Comparison of ENCODE assay signal across 14 cellular contexts in the genomic region with DNA sequence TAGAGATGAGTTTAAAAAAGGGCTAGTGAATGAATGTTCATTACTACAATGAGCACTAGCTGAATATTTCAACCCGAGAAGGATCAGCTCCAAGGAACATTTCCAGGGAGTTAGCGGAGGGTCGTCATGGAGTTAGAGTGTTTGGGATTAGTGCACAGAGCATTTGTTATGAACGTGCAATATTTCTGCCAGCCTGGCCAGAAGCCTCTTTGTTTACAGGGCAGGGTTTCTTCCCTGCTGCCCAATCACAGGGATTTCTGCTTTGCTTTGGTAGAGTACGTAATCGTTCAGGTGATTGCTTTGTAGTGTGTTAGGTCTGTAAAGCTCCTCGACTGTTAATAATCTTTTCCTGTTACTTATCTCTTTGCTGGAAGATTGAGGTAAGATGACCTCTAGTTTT. TPM values are rescaled to one million over a fixed set of nuclear protein-coding genes. Genes with fewer than 3 reads are reported as not detected.
A peak's percentile ranks its signal among the peaks of the same experiment; 100 is the strongest.
DNase-seq lines count a peak whose midpoint lies in the region; ATAC-seq and TF ChIP-seq lines count a peak whose summit lies in the region.
"Had no signal": no experiment of that assay in that cellular context is flagged by ENCODE, and none has a peak within 500 bp of the region (broad histone marks: within the 10 kb centered on the region; RNA-seq: fewer than 3 reads in every experiment).

No MANE protein-coding gene starts in this region.

- H3K27me3 ChIP-seq in endodermal cell (ENCODE audit: control insufficient read depth, insufficient read depth, low read length, poor library complexity, severe bottlenecking) (no peaks in the 10 kb centered on the region), foreskin keratinocyte (peaks cover 8% of the 10 kb centered on the region)

- peak; percentile 87 for ATAC-seq in mucosa of descending colon
- no peak for ATAC-seq in foreskin keratinocyte
- ATAC-seq in activated T-cell treated with anti-CD3 and anti-CD28 coated beads, Interleukin-2, amount 50 U/mL, for 4 hours: no peak
- ATAC-seq in GM19328 (IDR thresholded peaks at IDR 0.05; ENCODE audit: unreplicated experiment): no peak

- H3K36me3 ChIP-seq in endodermal cell (ENCODE audit: control insufficient read depth, insufficient read depth, low read length): peaks cover 27% of the 10 kb centered on the region
- no peaks in the 10 kb centered on the region for H3K36me3 ChIP-seq in mucosa of descending colon (ENCODE audit: low read depth)

- H3K9me3 Mint-ChIP-seq in endodermal cell: no peaks in the 10 kb centered on the region
- H3K9me3 Mint-ChIP-seq in activated T-cell treated with anti-CD3 and anti-CD28 coated beads, Interleukin-2, amount 50 U/mL, for 4 hours: no peaks in the 10 kb centered on the region
- H3K9me3 Mint-ChIP-seq: activated T-helper 2 cell treated with anti-CD3 and anti-CD28 coated beads, Interferon-gamma antibody, Interleukin-2, Interleukin-4, amounts not matched to agents 10 μg/mL and 5 μg/mL and 100 μg/mL, durations not matched to agents 14 hours and 24 hours and 36 hours had no signal

- peaks cover 86% of the 10 kb centered on the region for H3K4me1 Mint-ChIP-seq in endodermal cell
- peaks cover 3% of the 10 kb centered on the region for H3K4me1 Mint-ChIP-seq in activated T-cell treated with anti-CD3 and anti-CD28 coated beads, Interleukin-2, amount 50 U/mL, for 4 hours (ENCODE audit: low read depth)

- H3K27ac Mint-ChIP-seq in endodermal cell: peak overlapping the region; percentile 93
- H3K27ac Mint-ChIP-seq: activated T-helper 2 cell treated with anti-CD3 and anti-CD28 coated beads, Interferon-gamma antibody, Interleukin-2, Interleukin-4, amounts not matched to agents 10 μg/mL and 5 μg/mL and 100 μg/mL, durations not matched to agents 14 hours and 24 hours and 36 hours had no signal

- H3K9me3 ChIP-seq in endodermal cell (ENCODE audit: control insufficient read depth, low read length) (no peaks in the 10 kb centered on the region), mucosa of descending colon (no peaks in the 10 kb centered on the region)

- H3K4me3 ChIP-seq in endodermal cell (ENCODE audit: low read length) (peak overlapping the region; percentile 74), mucosa of descending colon (no peak overlapping the region)

- H3K27ac ChIP-seq in endodermal cell (ENCODE audit: low read depth, low read length): no peak overlapping the region
- H3K27ac ChIP-seq in foreskin keratinocyte: no peak overlapping the region
- H3K27ac ChIP-seq: KMS-11, RWPE1 had no signal

- 73 to 78% methylated on average over 6 to 7 of the region's 7 CpGs for WGBS in endodermal cell (ENCODE audit: insufficient coverage in 1 of 2, insufficient read length in 1 of 2), 2 experiments

- no peak for TF ChIP-seq CTCF in endodermal cell (conservative IDR thresholded peaks at IDR 0.05)
- no peak for TF ChIP-seq CTCF in mucosa of descending colon (IDR thresholded peaks at IDR 0.05)
- no peak for TF ChIP-seq CTCF in foreskin keratinocyte (conservative IDR thresholded peaks at IDR 0.05)

- intact Hi-C loops in mucosa of descending colon (cut with DNase I, micrococcal nuclease): no loop called here

- peaks cover 26% of the 10 kb centered on the region for H3K36me3 Mint-ChIP-seq in endodermal cell (ENCODE audit: low read depth)
- H3K36me3 Mint-ChIP-seq in activated T-cell treated with anti-CD3 and anti-CD28 coated beads, Interleukin-2, amount 50 U/mL, for 4 hours (ENCODE audit: insufficient read depth): no peaks in the 10 kb centered on the region

- no peaks in the 10 kb centered on the region for H3K27me3 Mint-ChIP-seq in endodermal cell (ENCODE audit: insufficient read depth)
- peaks cover 23% of the 10 kb centered on the region for H3K27me3 Mint-ChIP-seq in activated T-cell treated with anti-CD3 and anti-CD28 coated beads, Interleukin-2, amount 50 U/mL, for 4 hours (ENCODE audit: low read depth)

- H3K4me1 ChIP-seq in endodermal cell (ENCODE audit: control insufficient read depth, insufficient read depth, low read length) (peaks cover 49% of the 10 kb centered on the region), mucosa of descending colon (ENCODE audit: low read depth) (peaks cover 3% of the 10 kb centered on the region), foreskin keratinocyte (no peaks in the 10 kb centered on the region)

- H3K9ac ChIP-seq in endodermal cell (ENCODE audit: extremely low read depth, low read length, poor library complexity, severe bottlenecking): peak overlapping the region; percentile 24
- H3K9ac ChIP-seq: KMS-11 had no signal

- DNase-seq in D341Med (ENCODE audit: low spot score): peak; percentile 62
- peak; percentile 41 for DNase-seq in NCI-H510A (lab: John Stamatoyannopoulos, UW)
- DNase-seq in endodermal cell: peak; percentile 44
- DNase-seq in mucosa of descending colon: peak in 1 of 3 donors; percentile 31
- no peak for DNase-seq in activated CD4-positive, alpha-beta T cell treated with anti-CD3 and anti-CD28 coated beads, Interleukin-2, amount 50 U/mL, for 4 hours
- DNase-seq in foreskin keratinocyte: no peak
- DNase-seq in activated T-cell treated with anti-CD3 and anti-CD28 coated beads, Interleukin-2, amount 50 U/mL, for 4 hours: no peak
- DNase-seq: NCI-H1694 treated with DMSO at 0.1 percent for 48 hours, nucleus accumbens had no signal

- peak overlapping the region; percentile 13 for H3K4me3 Mint-ChIP-seq in endodermal cell
- no peak overlapping the region for H3K4me3 Mint-ChIP-seq in activated T-cell treated with anti-CD3 and anti-CD28 coated beads, Interleukin-2, amount 50 U/mL, for 4 hours

RNA-seq across cellular contexts. Expression of a gene that starts 5.9 kb away (rescaled TPM):
- 10 to 100 TPM; 82.6 to 98.0 TPM for total RNA-seq in endodermal cell
- polyA plus RNA-seq in endodermal cell (2013, experiment 1 of 2): 15.1 TPM
- 15.8 TPM for polyA plus RNA-seq in endodermal cell (2013, experiment 2 of 2)
- 1 to 10 TPM; 3.3 to 4.5 (median 3.9) TPM for total RNA-seq in mucosa of descending colon
- 0.35 and 0.54 TPM in 2 replicates for total RNA-seq in foreskin keratinocyte
- polyA plus RNA-seq in foreskin keratinocyte: 0.07 and 0.15 TPM in 2 replicates
- total RNA-seq in activated T-cell treated with anti-CD3 and anti-CD28 coated beads, Interleukin-2, amount 50 U/mL, for 4 hours: under 1 TPM; 0.05 to 0.08 (median 0.05) TPM
- total RNA-seq: activated T-helper 2 cell treated with anti-CD3 and anti-CD28 coated beads, Interferon-gamma antibody, Interleukin-2, Interleukin-4, amounts not matched to agents 10 μg/mL and 5 μg/mL and 100 μg/mL, durations not matched to agents 14 hours and 24 hours and 36 hours; T-helper 2 cell treated with Interferon-gamma antibody and Interleukin-4, amounts not matched to agents 100 ng/mL and 5 ng/mL, for 36 hours had no signal

Comparison
In these comparisons a context has a peak if more than half of its experiments do, and no peak if none do; other contexts are left out.
1. DNase-seq: peak in D341Med (single experiment), NCI-H510A (single experiment) and endodermal cell (single experiment); none in activated CD4-positive, alpha-beta T cell treated with anti-CD3 and anti-CD28 coated beads, Interleukin-2, amount 50 U/mL, for 4 hours (0 of 2), foreskin keratinocyte (0 of 2) and activated T-cell treated with anti-CD3 and anti-CD28 coated beads, Interleukin-2, amount 50 U/mL, for 4 hours (single experiment).
2. RNA of a gene that starts 5.9 kb away (total RNA-seq): 82.6 to 98.0 TPM in endodermal cell; 3.3 to 4.5 TPM in mucosa of descending colon, 0.35 to 0.54 TPM in foreskin keratinocyte and 0.05 to 0.08 TPM in activated T-cell treated with anti-CD3 and anti-CD28 coated beads, Interleukin-2, amount 50 U/mL, for 4 hours; every median in the first group is over 10 times any median in the second.